1 cellular context compared by ENCODE assay signal in genomic region chr7:155349601-155350331, GRCh38.
TF ChIP-seq lines count a peak whose summit lies in the region.

No MANE protein-coding gene starts in this region.

TF ChIP-seq in H1, 55 proteins besides CTCF, POLR2A, EP300 and RAD21:
- TF ChIP-seq GTF2F1 (IDR thresholded peaks at IDR 0.05; ENCODE audit: borderline replicate concordance, low read depth, low read length) (no peak), CBX5 (IDR thresholded peaks at IDR 0.05; ENCODE audit: low read depth, low read length) (no peak), SP4 (IDR thresholded peaks at IDR 0.05; ENCODE audit: low read length) (no peak), GABPA (IDR thresholded peaks at IDR 0.05; ENCODE audit: borderline replicate concordance, insufficient read depth, low read length) (no peak), RNF2 (IDR thresholded peaks at IDR 0.05; ENCODE audit: borderline replicate concordance, low read depth, low read length, missing control alignments, poor library complexity, severe bottlenecking) (no peak), SAP30 (IDR thresholded peaks at IDR 0.05; ENCODE audit: insufficient read depth, insufficient replicate concordance, low read length) (no peak), NANOG (IDR thresholded peaks at IDR 0.05; ENCODE audit: insufficient read depth, low read depth, low read length, poor library complexity, severe bottlenecking) (no peak)
